ENCODE assay signal across 10 cellular contexts in genomic region chr2:104944495-104944894, GRCh38.
A peak's percentile ranks its signal among the peaks of the same experiment; 100 is the strongest.
DNase-seq lines count a peak whose midpoint lies in the region; TF ChIP-seq lines count a peak whose summit lies in the region.
"Had no signal": no experiment of that assay in that cellular context is flagged by ENCODE, and none has a peak within 500 bp of the region (broad histone marks: within the 10 kb centered on the region; RNA-seq: fewer than 3 reads in every experiment).

No MANE protein-coding gene starts in this region.

- TF ChIP-seq CTCF in AG09319 (IDR thresholded peaks at IDR 0.05; ENCODE audit: low read depth, low read length) = peak; percentile 17
- peak; percentile 29 for TF ChIP-seq CTCF in WERI-Rb-1 (IDR thresholded peaks at IDR 0.05; ENCODE audit: low read depth, low read length)
- TF ChIP-seq CTCF in kidney epithelial cell (IDR thresholded peaks at IDR 0.05; ENCODE audit: insufficient read depth, low read length, poor library complexity, severe bottlenecking) = peak; percentile 67

- DNase-seq in AG09319 (ENCODE audit: extremely low read depth, low read depth) = no peak
- peak; percentile 38 for DNase-seq in HEK293T (ENCODE audit: extremely low spot score)
- no peak for DNase-seq in WERI-Rb-1
- DNase-seq in kidney epithelial cell (ENCODE audit: low read depth) = no peak
- DNase-seq in NCI-H187 treated with DMSO at 0.1 percent for 48 hours (lab: John Stamatoyannopoulos, UW) = no peak
- DNase-seq in stimulated activated CD4-positive, alpha-beta T cell treated with anti-CD3 and anti-CD28 coated beads, Interleukin-2, amount 100 ng/mL, for 24 hours = no peak
- DNase-seq in COR-L47 (lab: John Stamatoyannopoulos, UW) = no peak
- DNase-seq in NCI-H1436 treated with DMSO at 0.1 percent for 48 hours (lab: John Stamatoyannopoulos, UW) = no peak
- DNase-seq: activated effector memory CD4-positive, alpha-beta T cell treated with anti-CD3 and anti-CD28 coated beads, Interleukin-2, amount 50 U/mL, for 16 hours; naive B cell had no signal

- POLR2A ChIA-PET in HEK293T (lab: Yijun Ruan, JAX) = no interaction called here

- H3K27ac ChIP-seq in WERI-Rb-1 = no peak overlapping the region

- H3K36me3 ChIP-seq in WERI-Rb-1 = no peaks in the 10 kb centered on the region
- H3K36me3 ChIP-seq in kidney epithelial cell (ENCODE audit: control insufficient read depth, insufficient read depth, low read length) = no peaks in the 10 kb centered on the region

- H3K27me3 ChIP-seq in WERI-Rb-1 (ENCODE audit: insufficient read depth, low read depth, severe bottlenecking) (peaks cover 82% of the 10 kb centered on the region), kidney epithelial cell (ENCODE audit: control insufficient read depth, insufficient read depth, low read length) (no peaks in the 10 kb centered on the region)

- CTCF ChIA-PET in HEK293T (lab: Yijun Ruan, JAX) = interaction anchor here (1.0 to 1.7 kb wide), 3 partner anchors 48 to 1783 kb away, joined by 5 to 8 read pairs (median 6); no protein-coding TSS in a partner anchor

- H3K4me3 ChIP-seq in WERI-Rb-1 (ENCODE audit: low read depth, low read length) (no peak overlapping the region), kidney epithelial cell (ENCODE audit: low read depth, low read length) (no peak overlapping the region)

- H3K9me3 ChIP-seq in WERI-Rb-1 (ENCODE audit: severe bottlenecking) = no peaks in the 10 kb centered on the region

TF ChIP-seq in HEK293T, 16 proteins besides CTCF, POLR2A, EP300 and RAD21:
- no peak for TF ChIP-seq PKNOX1 (IDR thresholded peaks at IDR 0.05)
- no peak for TF ChIP-seq SP1 (IDR thresholded peaks at IDR 0.05)
- TF ChIP-seq FOXK2 (IDR thresholded peaks at IDR 0.05) = no peak
- TF ChIP-seq L3MBTL2 (conservative IDR thresholded peaks at IDR 0.05) = no peak
- no peak for TF ChIP-seq LEF1 (IDR thresholded peaks at IDR 0.05; ENCODE audit: borderline replicate concordance)
- TF ChIP-seq BHLHE40 (IDR thresholded peaks at IDR 0.05; ENCODE audit: borderline replicate concordance) = no peak
- no peak for TF ChIP-seq NFRKB (IDR thresholded peaks at IDR 0.05)
- no peak for TF ChIP-seq ZNF384 (IDR thresholded peaks at IDR 0.05)
- no peak for TF ChIP-seq ARNT (IDR thresholded peaks at IDR 0.05)
- no peak for TF ChIP-seq FOXM1 (IDR thresholded peaks at IDR 0.05; ENCODE audit: borderline replicate concordance)

Comparison
In these comparisons a context has a peak if more than half of its experiments do, and no peak if none do; other contexts are left out.
1. CTCF ChIP-seq: peak in every context shown above with its lines; median percentile 67 in kidney epithelial cell; 29 in WERI-Rb-1; 17 in AG09319.